30 cellular contexts compared by ENCODE assay signal in the genomic region with DNA sequence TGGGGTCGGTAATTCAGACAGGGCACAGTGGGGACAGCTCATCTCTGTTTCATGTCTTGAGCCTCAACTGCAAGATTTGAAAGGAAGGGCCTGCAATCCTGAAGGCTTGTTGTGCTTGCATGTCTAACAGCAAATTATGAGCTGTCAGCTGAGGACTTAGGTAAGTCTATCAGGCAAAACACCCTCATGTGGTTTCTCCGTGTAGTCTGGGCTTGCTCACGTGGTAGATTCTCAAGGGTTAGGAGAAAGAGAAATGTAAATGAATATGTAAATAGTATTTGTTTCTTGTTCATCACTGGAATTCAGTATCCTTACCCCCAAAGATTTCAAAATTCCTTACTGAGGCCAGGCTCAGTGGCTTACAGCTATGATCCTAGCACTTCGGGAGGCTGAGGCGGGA.
"Had no signal": no experiment of that assay in that cellular context is flagged by ENCODE, and none has a peak within 500 bp of the region (broad histone marks: within the 10 kb centered on the region; RNA-seq: fewer than 3 reads in every experiment).

No MANE protein-coding gene starts in this region.

- H3K27me3 Mint-ChIP-seq: dendritic cell treated with granulocyte-macrophage colony-stimulating factor and Interleukin-4, amounts not matched to agents 40 ng/mL and 50 ng/mL, for 4 days; naive B cell; natural killer cell treated with Interleukin-12 subunit alpha and Interleukin-12 subunit beta and Interleukin-15 and Interleukin-18, amount 100 ng/mL, for 72 hours; progenitor cell of endocrine pancreas had no signal

- H3K9me3 Mint-ChIP-seq: dendritic cell treated with granulocyte-macrophage colony-stimulating factor and Interleukin-4, amounts not matched to agents 40 ng/mL and 50 ng/mL, for 4 days; mesothelial cell of epicardium; naive B cell; natural killer cell treated with Interleukin-12 subunit alpha and Interleukin-12 subunit beta and Interleukin-15 and Interleukin-18, amount 100 ng/mL, for 72 hours; neural progenitor cell; stimulated activated effector memory CD8-positive, alpha-beta T cell treated with anti-CD3 and anti-CD28 coated beads, Interleukin-12 subunit alpha, Interleukin-12 subunit beta, amount 100 ng/mL, for 72 hours had no signal

- H3K9me3 ChIP-seq: colonic mucosa, esophagus squamous epithelium, heart right ventricle, left lung, mucosa of descending colon, right lobe of liver, thoracic aorta, tibial nerve, upper lobe of left lung had no signal

- H3K4me1 Mint-ChIP-seq: mesothelial cell of epicardium; naive B cell; neural progenitor cell; stimulated activated effector memory CD8-positive, alpha-beta T cell treated with anti-CD3 and anti-CD28 coated beads, Interleukin-12 subunit alpha, Interleukin-12 subunit beta, amount 100 ng/mL, for 72 hours had no signal

- H3K4me3 ChIP-seq: colonic mucosa, esophagus squamous epithelium, heart right ventricle, left lung, mucosa of descending colon, neural progenitor cell, right lobe of liver, thoracic aorta, tibial nerve, upper lobe of left lung had no signal

- H3K4me2 ChIP-seq: neural progenitor cell had no signal

- H3K4me1 ChIP-seq: colonic mucosa, esophagus squamous epithelium, heart right ventricle, left lung, neural progenitor cell, parathyroid adenoma, right lobe of liver, tibial nerve, upper lobe of left lung had no signal

- ATAC-seq: heart right ventricle; left cardiac atrium; left lung; mucosa of descending colon; natural killer cell treated with Interleukin-12 subunit alpha and Interleukin-12 subunit beta and Interleukin-15 and Interleukin-18, amount 100 ng/mL, for 72 hours; right lobe of liver; stimulated activated effector memory CD8-positive, alpha-beta T cell treated with anti-CD3 and anti-CD28 coated beads, Interleukin-12 subunit alpha, Interleukin-12 subunit beta, amount 100 ng/mL, for 72 hours had no signal

- H3K27ac ChIP-seq: colonic mucosa, esophagus squamous epithelium, heart right ventricle, left lung, neural progenitor cell, parathyroid adenoma, right lobe of liver, thoracic aorta, tibial nerve, upper lobe of left lung had no signal

- H3K4me3 Mint-ChIP-seq: dendritic cell treated with granulocyte-macrophage colony-stimulating factor and Interleukin-4, amounts not matched to agents 40 ng/mL and 50 ng/mL, for 4 days; mesothelial cell of epicardium; naive B cell; natural killer cell treated with Interleukin-12 subunit alpha and Interleukin-12 subunit beta and Interleukin-15 and Interleukin-18, amount 100 ng/mL, for 72 hours; neural progenitor cell; stimulated activated effector memory CD8-positive, alpha-beta T cell treated with anti-CD3 and anti-CD28 coated beads, Interleukin-12 subunit alpha, Interleukin-12 subunit beta, amount 100 ng/mL, for 72 hours had no signal

- DNase-seq: colonic mucosa; effector memory CD4-positive, alpha-beta T cell; erythroblast; esophagus squamous epithelium; foreskin melanocyte; glutamatergic neuron; heart right ventricle; hippocampal formation; left cardiac atrium; left lung; mesenchymal stem cell; mucosa of descending colon; naive B cell; right lobe of liver; small intestine; stimulated activated CD4-positive, alpha-beta T cell treated with anti-CD3 and anti-CD28 coated beads, Interleukin-2, amount 100 ng/mL, for 24 hours; stimulated activated CD4-positive, alpha-beta T cell treated with anti-CD3 and anti-CD28 coated beads, Interleukin-4, amount 100 ng/mL, for 24 hours; stimulated activated naive CD4-positive, alpha-beta T cell treated with Interleukin-2 at 50 U/mL for 16 hours; upper lobe of left lung had no signal

- H3K27ac Mint-ChIP-seq: dendritic cell treated with granulocyte-macrophage colony-stimulating factor and Interleukin-4, amounts not matched to agents 40 ng/mL and 50 ng/mL, for 4 days; mesothelial cell of epicardium; natural killer cell treated with Interleukin-12 subunit alpha and Interleukin-12 subunit beta and Interleukin-15 and Interleukin-18, amount 100 ng/mL, for 72 hours; neural progenitor cell; progenitor cell of endocrine pancreas; stimulated activated effector memory CD8-positive, alpha-beta T cell treated with anti-CD3 and anti-CD28 coated beads, Interleukin-12 subunit alpha, Interleukin-12 subunit beta, amount 100 ng/mL, for 72 hours had no signal

- FAIRE-seq: islet of Langerhans, small intestine, urothelium cell line had no signal
